ENCODE assay signal across 9 cellular contexts in the genomic region with DNA sequence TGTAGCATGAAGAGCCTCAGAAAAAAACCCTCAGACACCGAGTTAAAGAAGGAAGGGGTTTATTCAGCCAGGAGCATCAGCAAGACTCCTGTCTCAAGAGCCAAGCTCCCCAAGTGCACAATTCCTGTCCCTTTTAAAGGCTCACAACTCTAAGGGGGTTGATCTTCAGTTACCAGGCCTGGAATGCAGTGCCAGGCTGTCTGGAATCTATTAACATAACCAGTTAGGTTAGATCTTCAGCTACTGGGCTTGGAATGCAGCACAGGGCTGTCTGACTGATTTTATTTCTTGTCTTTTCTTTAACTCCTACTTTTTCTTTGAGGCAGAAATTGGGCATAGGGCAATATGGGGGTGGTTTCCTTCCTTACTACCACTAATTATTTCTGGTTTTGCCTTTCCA. TPM values are rescaled to one million over a fixed set of nuclear protein-coding genes. Genes with fewer than 3 reads are reported as not detected.
DNase-seq lines count a peak whose midpoint lies in the region; ATAC-seq and TF ChIP-seq lines count a peak whose summit lies in the region.
"Not testable (repeated sequence)": the region's sequence is repeated elsewhere in the genome, so short reads cannot be mapped to it uniquely, and the experiment has no call there.
"Had no signal": no experiment of that assay in that cellular context is flagged by ENCODE, and none has a peak within 500 bp of the region (broad histone marks: within the 10 kb centered on the region; RNA-seq: fewer than 3 reads in every experiment).

No MANE protein-coding gene starts in this region.

- not testable (repeated sequence) for H3K4me3 Mint-ChIP-seq in WTC11

- ATAC-seq in WTC11 (peak; percentile 47; the same call in 1 of the 2 replicates), esophagus mucosa (peak; percentile 55)

- peaks cover 19% of the 10 kb centered on the region for H3K4me1 Mint-ChIP-seq in WTC11

- TF ChIP-seq CTCF in WTC11 (IDR thresholded peaks at IDR 0.05): not testable (repeated sequence)

- H3K36me3 Mint-ChIP-seq in WTC11: peaks cover 56% of the 10 kb centered on the region

- H3K9me3 Mint-ChIP-seq in WTC11: peaks cover 71% of the 10 kb centered on the region

- DNase-seq in ELF-1 (ENCODE audit: low read depth, low spot score) (peak; percentile 6), HT-29 (ENCODE audit: low spot score) (peak; percentile 2), kidney tubule cell (ENCODE audit: low spot score) (peak; percentile 29)
- not testable (repeated sequence) for DNase-seq in WTC11 (ENCODE audit: low spot score)

- H3K27me3 Mint-ChIP-seq in WTC11 (ENCODE audit: low read depth): peaks cover 11% of the 10 kb centered on the region

- POLR2A ChIA-PET in WTC11 (lab: Charles Lee): not testable (repeated sequence)

- H3K27ac Mint-ChIP-seq in WTC11: not testable (repeated sequence)

- CTCF ChIA-PET in WTC11 (lab: Charles Lee): not testable (repeated sequence)

RNA-seq across cellular contexts. Expression of gene HTR1F, which starts 51.6 kb away (rescaled TPM):
- not detected in 2 replicates for total RNA-seq in HT-29 (2014; rRNA removed; shearing (Covaris generic))
- total RNA-seq in WTC11 (2021): 0.30 to 0.59 TPM (median 0.50 TPM) in 3 replicates
- total RNA-seq in esophagus mucosa: not detected
- total RNA-seq: CD4-positive, alpha-beta memory T cell; CD8-positive, alpha-beta memory T cell; G401; GM12878 had no signal
